ENCODE assay signal across 9 cellular contexts in genomic region chr15:74406992-74407705, GRCh38. TPM values are rescaled to one million over a fixed set of nuclear protein-coding genes. Genes with fewer than 3 reads are reported as not detected.
DNase-seq lines count a peak whose midpoint lies in the region; ATAC-seq, FAIRE-seq and TF ChIP-seq lines count a peak whose summit lies in the region.
"Had no signal": no experiment of that assay in that cellular context is flagged by ENCODE, and none has a peak within 500 bp of the region (broad histone marks: within the 10 kb centered on the region; RNA-seq: fewer than 3 reads in every experiment).

No MANE protein-coding gene starts in this region.

- CTCF ChIA-PET in Calu3 (lab: Charles Lee) = interaction anchor here (0.6 to 1.9 kb wide), 4 partner anchors 10 to 28 kb away, joined by 3 to 8 read pairs (median 4); no protein-coding TSS in a partner anchor

- no peak overlapping the region for H3K9ac ChIP-seq in neural progenitor cell

- H3K9me3 ChIP-seq in neural progenitor cell (ENCODE audit: low read depth) = no peaks in the 10 kb centered on the region
- H3K9me3 ChIP-seq: pancreas had no signal

- no peak for DNase-seq in Calu3
- peak; percentile 70 for DNase-seq in KBM-7
- peak; percentile 84 for DNase-seq in bronchial epithelial cell (ENCODE audit: low read depth)
- DNase-seq in neural progenitor cell (ENCODE audit: low spot score) = peak; percentile 79
- no peak for DNase-seq in NCI-H446 (lab: John Stamatoyannopoulos, UW)
- no peak for DNase-seq in activated gamma-delta T cell (lab: John Stamatoyannopoulos, UW)
- DNase-seq: pancreas had no signal

- H3K36me3 ChIP-seq in bronchial epithelial cell (ENCODE audit: control insufficient read depth, insufficient read depth, low read length) (no peaks in the 10 kb centered on the region), neural progenitor cell (no peaks in the 10 kb centered on the region)
- H3K36me3 ChIP-seq: pancreas had no signal

- H3K9me3 Mint-ChIP-seq in Calu3 (ENCODE audit: low read depth, unreplicated experiment) = no peaks in the 10 kb centered on the region
- no peaks in the 10 kb centered on the region for H3K9me3 Mint-ChIP-seq in neural progenitor cell

- H3F3A ChIP-seq in neural progenitor cell (ENCODE audit: low read depth) = no peaks in the 10 kb centered on the region

- ATAC-seq in HG02884 (IDR thresholded peaks at IDR 0.05; ENCODE audit: unreplicated experiment) (no peak), GM21737 (IDR thresholded peaks at IDR 0.05; ENCODE audit: unreplicated experiment) (no peak)

- TF ChIP-seq CTCF in Calu3 (IDR thresholded peaks at IDR 0.05; ENCODE audit: unreplicated experiment) (no peak), bronchial epithelial cell (IDR thresholded peaks at IDR 0.05; ENCODE audit: insufficient read depth, low read length, severe bottlenecking) (no peak), neural progenitor cell (IDR thresholded peaks at IDR 0.05) (no peak)

- peaks cover 44% of the 10 kb centered on the region for H3K36me3 Mint-ChIP-seq in Calu3 (ENCODE audit: insufficient read depth, unreplicated experiment)
- no peaks in the 10 kb centered on the region for H3K36me3 Mint-ChIP-seq in neural progenitor cell

- no peak overlapping the region for H3K4me3 Mint-ChIP-seq in Calu3 (ENCODE audit: low read depth, unreplicated experiment)
- H3K4me3 Mint-ChIP-seq in neural progenitor cell = peak overlapping the region; percentile 39

- H3K4me1 Mint-ChIP-seq in Calu3 (ENCODE audit: low read depth, unreplicated experiment) = peaks cover 26% of the 10 kb centered on the region
- peaks cover 44% of the 10 kb centered on the region for H3K4me1 Mint-ChIP-seq in neural progenitor cell

- no peaks in the 10 kb centered on the region for H4K20me1 ChIP-seq in neural progenitor cell (ENCODE audit: low read depth)

- FAIRE-seq in bronchial epithelial cell (lab: Jason Lieb, UNC) = no peak
- FAIRE-seq: pancreas had no signal

- no peak overlapping the region for H3K4me3 ChIP-seq in bronchial epithelial cell (ENCODE audit: low read depth, low read length)
- H3K4me3 ChIP-seq in neural progenitor cell = no peak overlapping the region
- H3K4me3 ChIP-seq: pancreas had no signal

- in situ Hi-C loops in KBM-7 (cut with MboI; ENCODE audit: low pct_unique_long_range_greater_than_20kb, low sequenced_read_pairs) = no loop called here

- H3K27ac ChIP-seq in neural progenitor cell = no peak overlapping the region
- H3K27ac ChIP-seq: pancreas had no signal

- H3K4me1 ChIP-seq in neural progenitor cell = peaks cover 19% of the 10 kb centered on the region
- H3K4me1 ChIP-seq: pancreas had no signal

- intact Hi-C loops in Calu3 (cut with micrococcal nuclease; ENCODE audit: unreplicated experiment) = no loop called here

- BruUV-seq in Calu3 (replicated peaks; lab: Mats Ljungman, UMichigan) = no TSS peak

- H2AFZ ChIP-seq in neural progenitor cell (replicated peaks) = peak overlapping the region; percentile 39

- no peaks in the 10 kb centered on the region for H3K27me3 Mint-ChIP-seq in Calu3 (ENCODE audit: unreplicated experiment)
- peaks cover 21% of the 10 kb centered on the region for H3K27me3 Mint-ChIP-seq in neural progenitor cell (ENCODE audit: insufficient read depth, low read depth)

- H3K79me2 ChIP-seq in neural progenitor cell (ENCODE audit: low read depth) = no peaks in the 10 kb centered on the region

- no peaks in the 10 kb centered on the region for H3K27me3 ChIP-seq in bronchial epithelial cell (ENCODE audit: control insufficient read depth, insufficient read depth, low read length)
- no peaks in the 10 kb centered on the region for H3K27me3 ChIP-seq in neural progenitor cell
- H3K27me3 ChIP-seq: pancreas had no signal

- H3K4me2 ChIP-seq in neural progenitor cell = peak overlapping the region; percentile 4

- H3K27ac Mint-ChIP-seq in Calu3 (ENCODE audit: unreplicated experiment) (peak overlapping the region; percentile 69), neural progenitor cell (peak overlapping the region; percentile 84)

RNA-seq across cellular contexts. Expression of gene SEMA7A, which starts 26.6 kb away (rescaled TPM):
- total RNA-seq in Calu3 (2022) (67.6 and 74.8 TPM in 2 replicates), bronchial epithelial cell (4.0 and 5.3 TPM in 2 replicates), neural progenitor cell (ENCODE audit: low replicate concordance) (3.5 and 11.7 TPM in 2 replicates)

RNA-seq across cellular contexts. Expression of gene CYP11A1, which starts 39.7 kb away (rescaled TPM):
- total RNA-seq in Calu3 (2022) = not detected in 2 replicates
- not detected in 2 replicates for total RNA-seq in bronchial epithelial cell
- total RNA-seq in neural progenitor cell (ENCODE audit: low replicate concordance) = 0.99 and 1.1 TPM in 2 replicates

RNA-seq across cellular contexts. Expression of gene UBL7, which starts 53.8 kb away (rescaled TPM):
- total RNA-seq in Calu3 (2022) = 38.5 and 43.8 TPM in 2 replicates
- total RNA-seq in bronchial epithelial cell = 21.6 and 22.1 TPM in 2 replicates
- 60.4 and 69.3 TPM in 2 replicates for total RNA-seq in neural progenitor cell (ENCODE audit: low replicate concordance)

Comparison
In these comparisons a context has a peak if more than half of its experiments do, and no peak if none do; other contexts are left out.
1. DNase-seq: peak in KBM-7 (single experiment), bronchial epithelial cell (single experiment) and neural progenitor cell (single experiment); none in Calu3 (single experiment), NCI-H446 (0 of 2) and activated gamma-delta T cell (single experiment).